Comparison of ENCODE assay signal across 8 cellular contexts in the genomic region with DNA sequence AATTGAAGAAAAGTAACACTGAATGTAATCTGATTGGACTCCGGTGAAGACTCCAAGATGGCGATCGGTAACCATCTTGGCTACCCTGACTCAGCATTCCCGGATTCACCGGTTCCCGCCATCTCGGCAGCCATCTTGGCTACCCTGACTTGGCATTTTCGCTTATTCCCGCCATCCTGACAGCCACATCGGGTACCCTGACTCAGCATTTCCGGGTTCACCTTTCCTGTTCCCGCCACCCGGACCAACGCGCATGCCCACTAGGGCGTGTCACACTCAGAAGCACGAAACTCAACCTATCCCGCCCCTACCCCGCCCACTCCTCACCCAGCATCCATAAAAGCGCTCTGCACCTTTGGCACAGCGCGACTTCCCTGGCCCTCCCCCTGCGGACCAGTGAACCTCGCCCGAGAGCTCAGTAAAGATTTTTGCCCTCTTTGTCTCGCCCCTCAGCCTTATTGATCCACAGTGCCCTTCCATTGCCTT. TPM values are rescaled to one million over a fixed set of nuclear protein-coding genes. Genes with fewer than 3 reads are reported as not detected.
DNase-seq lines count a peak whose midpoint lies in the region; ATAC-seq and TF ChIP-seq lines count a peak whose summit lies in the region.

No MANE protein-coding gene starts in this region.

- intact Hi-C loops in ascending aorta (cut with DNase I), result no loop called here
- intact Hi-C loops in spleen (cut with DNase I; ENCODE audit: low total_unique reads), result no loop called here

- ATAC-seq in GM18519 (IDR thresholded peaks at IDR 0.05; ENCODE audit: low FRiP score, unreplicated experiment), result no peak

- TF ChIP-seq POLR2A in Peyer's patch (IDR thresholded peaks at IDR 0.05), result peak in 1 of 2 donors; percentile 42
- TF ChIP-seq POLR2A in spleen (IDR thresholded peaks at IDR 0.05), result no peak

- H3K27me3 ChIP-seq in Peyer's patch (no peaks in the 10 kb centered on the region), ascending aorta (no peaks in the 10 kb centered on the region), spleen (replicated peaks in 1 of 7) (no peaks in the 10 kb centered on the region)

- peaks cover 0 to 5% (median 0%) of the 10 kb centered on the region in 3 donors for H3K36me3 ChIP-seq in Peyer's patch
- peaks cover 0 to 2% of the 10 kb centered on the region in 2 donors for H3K36me3 ChIP-seq in ascending aorta
- H3K36me3 ChIP-seq in spleen, result peaks cover 0 to 29% (median 1%) of the 10 kb centered on the region in 6 donors

- DNase-seq in Peyer's patch, result peak; percentile 62 to 94 (median 90)
- DNase-seq in ascending aorta (ENCODE audit: low spot score in 2 of 2), result peak; percentile 54 to 85
- DNase-seq in hypothalamus (lab: John Stamatoyannopoulos, UW), result peak in 49 of 51 donors; percentile 2 to 83 (median 53)
- peak; percentile 85 for DNase-seq in spleen
- no peak for DNase-seq in NCI-H128 (lab: John Stamatoyannopoulos, UW; ENCODE audit: unreplicated experiment)
- DNase-seq in NCI-H2107 (lab: John Stamatoyannopoulos, UW), result no peak
- no peak for DNase-seq in D341Med (ENCODE audit: low spot score)

- H3K4me3 ChIP-seq in Peyer's patch (peak overlapping the region in 3 of 4 donors; percentile 19 to 25 (median 20)), ascending aorta (peak overlapping the region in 1 of 2 donors; percentile 51), spleen (peak overlapping the region in 5 of 8 donors; percentile 0 to 57 (median 25))

- TF ChIP-seq CTCF in Peyer's patch (IDR thresholded peaks at IDR 0.05) (no peak), ascending aorta (IDR thresholded peaks at IDR 0.05) (no peak), spleen (IDR thresholded peaks at IDR 0.05 in 8 of 11, conservative IDR thresholded peaks at IDR 0.05 in 3 of 11) (no peak)

- H3K9me3 ChIP-seq in Peyer's patch (no peaks in the 10 kb centered on the region), ascending aorta (peaks cover 0 to 7% of the 10 kb centered on the region in 2 donors), spleen (no peaks in the 10 kb centered on the region)

- 59 to 84% (median 72%) methylated on average over 26 of the region's 26 CpGs for WGBS in spleen, 5 donors

- H3K4me1 ChIP-seq in Peyer's patch (no peaks in the 10 kb centered on the region), ascending aorta (no peaks in the 10 kb centered on the region), spleen (peaks cover 0 to 20% (median 7%) of the 10 kb centered on the region in 6 donors)

- H3K27ac ChIP-seq in Peyer's patch (peak overlapping the region in 2 of 4 donors; percentile 40 to 46), ascending aorta (no peak overlapping the region), spleen (peak overlapping the region in 7 of 8 donors; percentile 11 to 74 (median 34))

RNA-seq across cellular contexts. Expression of a gene that starts 17.2 kb away (rescaled TPM):
- total RNA-seq in Peyer's patch (10 to 100 TPM; 53.6 to 94.6 (median 68.1) TPM), ascending aorta (48.0 TPM), spleen (10 to 100 TPM; 46.9 to 75.1 (median 62.0) TPM)
- 10 to 100 TPM; 15.9 to 21.0 (median 16.6) TPM for polyA plus RNA-seq in spleen

Comparison
In these comparisons a context has a peak if more than half of its experiments do, and no peak if none do; other contexts are left out.
1. DNase-seq: peak in Peyer's patch (3 of 3), ascending aorta (2 of 2), hypothalamus (49 of 51) and spleen (single experiment); none in NCI-H128 (single experiment), NCI-H2107 (single experiment) and D341Med (single experiment).
2. H3K27ac ChIP-seq: peak in spleen (7 of 8); none in ascending aorta (0 of 2).